In the genomic region with DNA sequence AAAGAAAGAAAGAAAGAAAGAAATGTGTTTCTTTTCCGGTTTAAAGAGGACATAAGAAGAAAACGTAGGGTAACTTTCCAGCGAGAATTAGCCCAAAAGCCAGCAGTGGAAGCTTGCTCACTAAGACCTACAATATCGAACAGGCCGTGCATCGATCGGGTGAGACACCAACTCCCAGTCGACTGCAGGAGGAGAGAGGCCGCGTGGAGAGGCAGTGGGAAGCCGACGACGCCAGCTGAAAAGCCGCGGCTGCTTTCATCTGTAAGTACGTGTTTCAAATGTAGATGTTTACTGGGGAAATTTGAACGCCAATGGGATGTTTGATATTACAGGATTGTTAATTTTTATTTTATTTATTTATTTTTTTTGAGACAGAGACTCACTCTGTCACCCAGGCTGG, we compare ENCODE assay signal across 17 cellular contexts. TPM values are rescaled to one million over a fixed set of nuclear protein-coding genes. Genes with fewer than 3 reads are reported as not detected.
"Had no signal": no experiment of that assay in that cellular context is flagged by ENCODE, and none has a peak within 500 bp of the region (broad histone marks: within the 10 kb centered on the region; RNA-seq: fewer than 3 reads in every experiment).

No MANE protein-coding gene starts in this region.

- H3K4me3 Mint-ChIP-seq: activated CD8-positive, alpha-beta T cell treated with anti-CD3 and anti-CD28 coated beads for 36 hours; immature natural killer cell; stimulated activated memory B cell treated with anti-CD40 and anti-IgM and Interleukin-4, amounts not matched to agents 10 μg/mL and 1 μg/mL and 100 μg/mL, for 72 hours had no signal

- DNase-seq: activated CD4-positive, alpha-beta T cell treated with anti-CD3 and anti-CD28 coated beads for 48 hours; activated CD8-positive, alpha-beta T cell treated with anti-CD3 and anti-CD28 coated beads for 36 hours; activated T-cell treated with anti-CD3 and anti-CD28 coated beads, Interleukin-2, amount 50 U/mL, for 72 hours; effector CD8-positive, alpha-beta T cell; immature natural killer cell; stimulated activated CD4-positive, alpha-beta T cell treated with anti-CD3 and anti-CD28 coated beads, Interleukin-4, amount 100 ng/mL, for 24 hours; T-helper 2 cell; uterus had no signal

- H3K4me1 ChIP-seq: breast epithelium, pancreas, tibial artery, uterus had no signal

- H3K9me3 ChIP-seq: breast epithelium, esophagus muscularis mucosa, neutrophil, pancreas, right lobe of liver, tibial artery, uterus had no signal

- H3K9me3 Mint-ChIP-seq: activated CD8-positive, alpha-beta T cell treated with anti-CD3 and anti-CD28 coated beads for 36 hours; naive thymus-derived CD8-positive, alpha-beta T cell; stimulated activated memory B cell treated with anti-CD40 and anti-IgM and Interleukin-4, amounts not matched to agents 10 μg/mL and 1 μg/mL and 100 μg/mL, for 72 hours had no signal

- H3K27me3 Mint-ChIP-seq: activated CD8-positive, alpha-beta T cell treated with anti-CD3 and anti-CD28 coated beads for 36 hours; stimulated activated memory B cell treated with anti-CD40 and anti-IgM and Interleukin-4, amounts not matched to agents 10 μg/mL and 1 μg/mL and 100 μg/mL, for 72 hours had no signal

- H3K27me3 ChIP-seq: breast epithelium, esophagus muscularis mucosa, neutrophil, pancreas, right lobe of liver, tibial artery, uterus had no signal

- H3K27ac ChIP-seq: breast epithelium, esophagus muscularis mucosa, neutrophil, pancreas, right lobe of liver, tibial artery, uterus had no signal

- H3K4me3 ChIP-seq: breast epithelium, esophagus muscularis mucosa, pancreas, right lobe of liver, tibial artery, uterus had no signal

- H3K36me3 Mint-ChIP-seq: immature natural killer cell; naive thymus-derived CD8-positive, alpha-beta T cell; stimulated activated memory B cell treated with anti-CD40 and anti-IgM and Interleukin-4, amounts not matched to agents 10 μg/mL and 1 μg/mL and 100 μg/mL, for 72 hours had no signal

- H3K36me3 ChIP-seq: breast epithelium, esophagus muscularis mucosa, neutrophil, pancreas, right lobe of liver, tibial artery, uterus had no signal

- H3K27ac Mint-ChIP-seq: activated CD8-positive, alpha-beta T cell treated with anti-CD3 and anti-CD28 coated beads for 36 hours; immature natural killer cell had no signal

RNA-seq across cellular contexts. Expression of gene GIMAP8, which starts 28.6 kb away (rescaled TPM):
- total RNA-seq: astrocyte had no signal
